In genomic region chr2:9083287-9083686, GRCh38 we compare ENCODE assay signal across 30 cellular contexts.
"Had no signal": no experiment of that assay in that cellular context is flagged by ENCODE, and none has a peak within 500 bp of the region (broad histone marks: within the 10 kb centered on the region; RNA-seq: fewer than 3 reads in every experiment).

No MANE protein-coding gene starts in this region.

- H3K9me3 Mint-ChIP-seq: effector memory CD8-positive, alpha-beta T cell had no signal

- H3K36me3 Mint-ChIP-seq: activated naive CD8-positive, alpha-beta T cell had no signal

- ATAC-seq: activated CD4-positive, alpha-beta T cell treated with anti-CD3 and anti-CD28 coated beads for 36 hours; activated T-helper 17 cell treated with anti-CD3 and anti-CD28 coated beads, Interleukin-2, amount 50 U/mL, for 72 hours; effector memory CD8-positive, alpha-beta T cell had no signal

- H3K27ac ChIP-seq: brain microvascular endothelial cell, coronary artery, dorsolateral prefrontal cortex had no signal

- DNase-seq: activated CD4-positive, alpha-beta memory T cell treated with anti-CD3 and anti-CD28 coated beads, Interleukin-2, amount 10 ng/mL, durations not matched to agents 7 days and 5 days; activated CD4-positive, alpha-beta T cell treated with anti-CD3 and anti-CD28 coated beads for 36 hours; activated CD4-positive, alpha-beta T cell treated with anti-CD3 and anti-CD28 coated beads, Interleukin-2, amount 10 ng/mL, durations not matched to agents 7 days and 5 days; activated CD4-positive, alpha-beta T cell treated with anti-CD3 and anti-CD28 coated beads, Interleukin-2, amount 50 U/mL, for 4 hours; activated CD4-positive, CD25-positive, alpha-beta regulatory T cell; activated CD4-positive, CD25-positive, alpha-beta regulatory T cell treated with anti-CD3 and anti-CD28 coated beads, Interleukin-2, amount 50 U/mL, for 72 hours; activated CD8-positive, alpha-beta memory T cell treated with anti-CD3 and anti-CD28 coated beads, Interleukin-2, amount 50 U/mL, for 48 hours; activated effector memory CD4-positive, alpha-beta T cell treated with Interleukin-2 at 50 U/mL for 16 hours; activated gamma-delta T cell treated with Interleukin-2 at 50 U/mL for 16 hours; activated naive CD4-positive, alpha-beta T cell treated with anti-CD3 and anti-CD28 coated beads, Interleukin-2, amount 50 U/mL, for 16 hours; activated naive CD4-positive, alpha-beta T cell treated with Interleukin-2 at 50 U/mL for 16 hours; activated T-cell treated with anti-CD3 and anti-CD28 coated beads for 4 hours; activated T-cell treated with anti-CD3 and anti-CD28 coated beads, Interleukin-2, amount 50 U/mL, for 24 hours; amniotic stem cell; anterior cingulate cortex; brain microvascular endothelial cell; dorsolateral prefrontal cortex; effector memory CD8-positive, alpha-beta T cell; foreskin fibroblast; T-helper 1 cell; T-helper 2 cell had no signal

- FAIRE-seq: astrocyte, bronchial epithelial cell, endothelial cell of umbilical vein, frontal cortex had no signal

- H3K36me3 ChIP-seq: brain microvascular endothelial cell had no signal

- H3K4me1 Mint-ChIP-seq: activated CD4-positive, alpha-beta memory T cell treated with anti-CD3 and anti-CD28 coated beads, Interleukin-2, amount 10 ng/mL, durations not matched to agents 7 days and 5 days; activated CD4-positive, alpha-beta T cell treated with anti-CD3 and anti-CD28 coated beads for 36 hours; activated CD4-positive, alpha-beta T cell treated with anti-CD3 and anti-CD28 coated beads, Interleukin-2, amount 10 ng/mL, durations not matched to agents 7 days and 5 days; activated T-helper 17 cell treated with anti-CD3 and anti-CD28 coated beads, Interleukin-2, amount 50 U/mL, for 72 hours; central memory CD8-positive, alpha-beta T cell had no signal

- H3K27ac Mint-ChIP-seq: activated CD4-positive, alpha-beta memory T cell treated with anti-CD3 and anti-CD28 coated beads, Interleukin-2, amount 10 ng/mL, durations not matched to agents 7 days and 5 days; activated CD4-positive, alpha-beta T cell treated with anti-CD3 and anti-CD28 coated beads for 36 hours; activated CD4-positive, alpha-beta T cell treated with anti-CD3 and anti-CD28 coated beads, Interleukin-2, amount 10 ng/mL, durations not matched to agents 7 days and 5 days; activated naive CD8-positive, alpha-beta T cell; activated T-cell treated with anti-CD3 and anti-CD28 coated beads, Interleukin-2, amount 50 U/mL, for 24 hours; activated T-helper 17 cell treated with anti-CD3 and anti-CD28 coated beads, Interleukin-2, amount 50 U/mL, for 72 hours; dendritic cell treated with granulocyte-macrophage colony-stimulating factor and Interleukin-4, amounts not matched to agents 40 ng/mL and 50 ng/mL, for 4 days; effector memory CD8-positive, alpha-beta T cell had no signal

- H3K27me3 ChIP-seq: brain microvascular endothelial cell, dorsolateral prefrontal cortex had no signal

- H3K4me3 ChIP-seq: coronary artery, dorsolateral prefrontal cortex had no signal

- H3K4me3 Mint-ChIP-seq: activated CD4-positive, alpha-beta memory T cell treated with anti-CD3 and anti-CD28 coated beads, Interleukin-2, amount 10 ng/mL, durations not matched to agents 7 days and 5 days; activated CD4-positive, alpha-beta T cell treated with anti-CD3 and anti-CD28 coated beads for 36 hours; activated CD4-positive, alpha-beta T cell treated with anti-CD3 and anti-CD28 coated beads, Interleukin-2, amount 10 ng/mL, durations not matched to agents 7 days and 5 days; activated naive CD8-positive, alpha-beta T cell; activated T-cell treated with anti-CD3 and anti-CD28 coated beads, Interleukin-2, amount 50 U/mL, for 24 hours; activated T-helper 17 cell treated with anti-CD3 and anti-CD28 coated beads, Interleukin-2, amount 50 U/mL, for 72 hours; central memory CD8-positive, alpha-beta T cell; dendritic cell treated with granulocyte-macrophage colony-stimulating factor and Interleukin-4, amounts not matched to agents 40 ng/mL and 50 ng/mL, for 4 days; effector memory CD8-positive, alpha-beta T cell had no signal

- H3K27me3 Mint-ChIP-seq: activated CD4-positive, alpha-beta T cell treated with anti-CD3 and anti-CD28 coated beads for 36 hours had no signal
